Comparison of ENCODE assay signal across 17 cellular contexts in genomic region chr20:38002422-38002821, GRCh38. TPM values are rescaled to one million over a fixed set of nuclear protein-coding genes. Genes with fewer than 3 reads are reported as not detected.
A peak's percentile ranks its signal among the peaks of the same experiment; 100 is the strongest.
DNase-seq lines count a peak whose midpoint lies in the region; ATAC-seq, FAIRE-seq and TF ChIP-seq lines count a peak whose summit lies in the region.
"Had no signal": no experiment of that assay in that cellular context is flagged by ENCODE, and none has a peak within 500 bp of the region (broad histone marks: within the 10 kb centered on the region; RNA-seq: fewer than 3 reads in every experiment).

No MANE protein-coding gene starts in this region.

- H3K27me3 Mint-ChIP-seq in activated T-cell treated with anti-CD3 and anti-CD28 coated beads, Interleukin-2, amount 50 U/mL, for 72 hours (ENCODE audit: low read depth) = no peaks in the 10 kb centered on the region
- H3K27me3 Mint-ChIP-seq in activated T-helper 17 cell treated with anti-CD3 and anti-CD28 coated beads, Interleukin-2, amount 50 U/mL, for 72 hours = no peaks in the 10 kb centered on the region
- no peaks in the 10 kb centered on the region for H3K27me3 Mint-ChIP-seq in T-helper 17 cell
- H3K27me3 Mint-ChIP-seq: CD4-positive, alpha-beta T cell had no signal

- no peaks in the 10 kb centered on the region for H3K79me2 ChIP-seq in hepatocyte

- H2AFZ ChIP-seq in hepatocyte = no peak overlapping the region

- no peaks in the 10 kb centered on the region for H4K20me1 ChIP-seq in hepatocyte (ENCODE audit: insufficient read depth, poor library complexity, severe bottlenecking)

- no peaks in the 10 kb centered on the region for H3K9me2 ChIP-seq in hepatocyte (replicated peaks; ENCODE audit: insufficient read depth)

- H3K4me1 ChIP-seq in hepatocyte (ENCODE audit: insufficient read depth) = no peaks in the 10 kb centered on the region

- no peak for TF ChIP-seq CTCF in hepatocyte (IDR thresholded peaks at IDR 0.05; ENCODE audit: poor library complexity)

- no peak overlapping the region for H3K4me3 ChIP-seq in hepatocyte
- H3K4me3 ChIP-seq: HAP-1 had no signal

- no peak for DNase-seq in activated T-cell treated with anti-CD3 and anti-CD28 coated beads, Interleukin-2, amount 50 U/mL, for 72 hours
- DNase-seq in activated T-cell treated with anti-CD3 and anti-CD28 coated beads, Interleukin-2, amount 50 U/mL, for 1 hour = no peak
- DNase-seq in hepatocyte (ENCODE audit: low spot score) (no peak), urothelium cell line (ENCODE audit: low spot score) (no peak), T-helper 17 cell (no peak)
- DNase-seq: ACHN, Calu3, DMS79, NCI-H1048, NCI-H345, NCI-H69 had no signal

- H3K4me2 ChIP-seq in hepatocyte = no peak overlapping the region

- H3K27me3 ChIP-seq in hepatocyte = no peaks in the 10 kb centered on the region

- ATAC-seq in activated T-cell treated with anti-CD3 and anti-CD28 coated beads, Interleukin-2, amount 50 U/mL, for 72 hours (replicated peaks in 1 of 2) = no peak
- no peak for ATAC-seq in activated T-helper 17 cell treated with anti-CD3 and anti-CD28 coated beads, Interleukin-2, amount 50 U/mL, for 72 hours (replicated peaks)
- no peak for ATAC-seq in T-helper 17 cell
- no peak for ATAC-seq in GM21786 (IDR thresholded peaks at IDR 0.05; ENCODE audit: unreplicated experiment)
- ATAC-seq: Right ventricle myocardium inferior had no signal

- H3K4me1 Mint-ChIP-seq in activated T-cell treated with anti-CD3 and anti-CD28 coated beads, Interleukin-2, amount 50 U/mL, for 72 hours (ENCODE audit: low read depth) = peaks cover 55% of the 10 kb centered on the region
- peaks cover 22% of the 10 kb centered on the region for H3K4me1 Mint-ChIP-seq in activated T-helper 17 cell treated with anti-CD3 and anti-CD28 coated beads, Interleukin-2, amount 50 U/mL, for 72 hours
- peaks cover 14% of the 10 kb centered on the region for H3K4me1 Mint-ChIP-seq in T-helper 17 cell

- FAIRE-seq in urothelium cell line (lab: Jason Lieb, UNC) = no peak
- FAIRE-seq: GM12891 had no signal

- H3K27ac Mint-ChIP-seq in activated T-cell treated with anti-CD3 and anti-CD28 coated beads, Interleukin-2, amount 50 U/mL, for 72 hours = peak overlapping the region; percentile 27
- H3K27ac Mint-ChIP-seq in activated T-helper 17 cell treated with anti-CD3 and anti-CD28 coated beads, Interleukin-2, amount 50 U/mL, for 72 hours = peak overlapping the region; percentile 79
- no peak overlapping the region for H3K27ac Mint-ChIP-seq in T-helper 17 cell
- H3K27ac Mint-ChIP-seq: CD4-positive, alpha-beta T cell had no signal

- H3K36me3 ChIP-seq in hepatocyte (replicated peaks; ENCODE audit: insufficient read depth, low read depth) = no peaks in the 10 kb centered on the region

- H3K36me3 Mint-ChIP-seq in activated T-cell treated with anti-CD3 and anti-CD28 coated beads, Interleukin-2, amount 50 U/mL, for 72 hours (ENCODE audit: insufficient read depth in 2 of 2) = peaks cover 14 to 42% of the 10 kb centered on the region in 2 donors
- peaks cover 100% of the 10 kb centered on the region for H3K36me3 Mint-ChIP-seq in activated T-helper 17 cell treated with anti-CD3 and anti-CD28 coated beads, Interleukin-2, amount 50 U/mL, for 72 hours (ENCODE audit: low read depth)
- H3K36me3 Mint-ChIP-seq in T-helper 17 cell (ENCODE audit: low read depth) = peaks cover 17% of the 10 kb centered on the region

- H3K4me3 Mint-ChIP-seq in activated T-cell treated with anti-CD3 and anti-CD28 coated beads, Interleukin-2, amount 50 U/mL, for 72 hours = no peak overlapping the region
- no peak overlapping the region for H3K4me3 Mint-ChIP-seq in activated T-helper 17 cell treated with anti-CD3 and anti-CD28 coated beads, Interleukin-2, amount 50 U/mL, for 72 hours
- H3K4me3 Mint-ChIP-seq in T-helper 17 cell = no peak overlapping the region
- H3K4me3 Mint-ChIP-seq: CD4-positive, alpha-beta T cell had no signal

- no peaks in the 10 kb centered on the region for H3K9me3 Mint-ChIP-seq in activated T-cell treated with anti-CD3 and anti-CD28 coated beads, Interleukin-2, amount 50 U/mL, for 72 hours
- no peaks in the 10 kb centered on the region for H3K9me3 Mint-ChIP-seq in activated T-helper 17 cell treated with anti-CD3 and anti-CD28 coated beads, Interleukin-2, amount 50 U/mL, for 72 hours
- H3K9me3 Mint-ChIP-seq: CD4-positive, alpha-beta T cell had no signal

- H3K9me3 ChIP-seq in hepatocyte (ENCODE audit: low read depth) (no peaks in the 10 kb centered on the region), T-helper 17 cell (ENCODE audit: control insufficient read depth, low read length, poor library complexity, severe bottlenecking) (no peaks in the 10 kb centered on the region)
- H3K9me3 ChIP-seq: HAP-1 had no signal

- WGBS in hepatocyte (ENCODE audit: low lambda C conversion rate, missing lambda C conversion rate) = 84% methylated on average over 8 of the region's 8 CpGs

- peak overlapping the region; percentile 70 for H3K27ac ChIP-seq in hepatocyte

RNA-seq across cellular contexts. Expression of gene TTI1, which starts 30.8 kb away (rescaled TPM):
- 10 to 100 TPM; 25.8 to 26.6 TPM for total RNA-seq in activated T-cell treated with anti-CD3 and anti-CD28 coated beads, Interleukin-2, amount 50 U/mL, for 72 hours
- 10 to 100 TPM; 33.0 to 40.5 TPM for total RNA-seq in activated T-helper 17 cell treated with anti-CD3 and anti-CD28 coated beads, Interleukin-2, amount 50 U/mL, for 72 hours
- 15.1 and 15.7 TPM in 2 replicates for total RNA-seq in hepatocyte
- polyA plus RNA-seq in hepatocyte = 12.6 and 15.1 TPM in 2 replicates
- total RNA-seq in T-helper 17 cell = 10 to 100 TPM; 15.5 to 16.0 TPM

RNA-seq across cellular contexts. Expression of gene RPRD1B, which starts 31.1 kb away (rescaled TPM):
- total RNA-seq in activated T-cell treated with anti-CD3 and anti-CD28 coated beads, Interleukin-2, amount 50 U/mL, for 72 hours = 10 to 100 TPM; 33.3 to 52.3 TPM
- 10 to 100 TPM; 37.9 to 46.0 TPM for total RNA-seq in activated T-helper 17 cell treated with anti-CD3 and anti-CD28 coated beads, Interleukin-2, amount 50 U/mL, for 72 hours
- total RNA-seq in hepatocyte (26.8 and 28.0 TPM in 2 replicates), T-helper 17 cell (10 to 100 TPM; 47.7 to 51.2 TPM)
- 16.5 and 18.5 TPM in 2 replicates for polyA plus RNA-seq in hepatocyte
